8 cellular contexts compared by ENCODE assay signal in genomic region chr16:56357291-56357764, GRCh38.
DNase-seq lines count a peak whose midpoint lies in the region; ATAC-seq and TF ChIP-seq lines count a peak whose summit lies in the region.

No MANE protein-coding gene starts in this region.

- no peak overlapping the region for H3K27ac ChIP-seq in OCI-LY7 (ENCODE audit: low read depth, low read length, poor library complexity, severe bottlenecking)
- H3K27ac ChIP-seq in mesodermal cell (ENCODE audit: low read depth, low read length, severe bottlenecking) = peak overlapping the region; percentile 89
- peak overlapping the region; percentile 64 to 83 for H3K27ac ChIP-seq in uterus

- intact Hi-C loops in OCI-LY7 (cut with micrococcal nuclease; ENCODE audit: unreplicated experiment) = no loop called here
- intact Hi-C loops in uterus (cut with DNase I; ENCODE audit: low total_unique reads) = no loop called here

- H3K4me1 ChIP-seq in OCI-LY7 (ENCODE audit: insufficient read depth, low read length, poor library complexity, severe bottlenecking) (peaks cover 11% of the 10 kb centered on the region), mesodermal cell (ENCODE audit: control insufficient read depth, insufficient read depth, low read length, poor library complexity, severe bottlenecking) (peaks cover 12% of the 10 kb centered on the region), uterus (no peaks in the 10 kb centered on the region)

- no peaks in the 10 kb centered on the region for H4K20me1 ChIP-seq in OCI-LY7 (ENCODE audit: insufficient read depth, low read length)

- no peak overlapping the region for H2AFZ ChIP-seq in OCI-LY7 (ENCODE audit: low read length)

- TF ChIP-seq CTCF in OCI-LY7 (conservative IDR thresholded peaks at IDR 0.05; ENCODE audit: low read length) = no peak
- no peak for TF ChIP-seq CTCF in uterus (IDR thresholded peaks at IDR 0.05)

- BruUV-seq in OCI-LY7 (replicated peaks; lab: Mats Ljungman, UMichigan) = no TSS peak

- no peaks in the 10 kb centered on the region for H3K27me3 ChIP-seq in uterus

- no peaks in the 10 kb centered on the region for H3K79me2 ChIP-seq in OCI-LY7 (ENCODE audit: insufficient read depth, low read depth, low read length)

- 77 to 86% methylated on average over 5 to 9 of the region's 13 CpGs for WGBS in mesodermal cell (ENCODE audit: insufficient coverage in 2 of 2), 2 experiments

- H3K4me2 ChIP-seq in OCI-LY7 (ENCODE audit: low read length) = peak overlapping the region; percentile 74

- no peak for TF ChIP-seq POLR2A in uterus (IDR thresholded peaks at IDR 0.05)

- POLR2A ChIA-PET in OCI-LY7 (lab: Charles Lee) = no interaction called here

- DNase-seq in OCI-LY7 (ENCODE audit: low spot score) (no peak), dermis blood vessel endothelial cell (peak; percentile 58), uterus (peak in 1 of 2 donors; percentile 19), SW480 (ENCODE audit: low spot score) (no peak), hippocampal formation (lab: John Stamatoyannopoulos, UW) (no peak)

- H3K36me3 ChIP-seq in OCI-LY7 (ENCODE audit: insufficient read depth, low read length) (peaks cover 10% of the 10 kb centered on the region; the same call in 1 of the 2 replicates), mesodermal cell (ENCODE audit: control insufficient read depth, insufficient read depth, low read length) (peaks cover 14% of the 10 kb centered on the region), uterus (no peaks in the 10 kb centered on the region)

- peak; percentile 18 for ATAC-seq in GM18511 (IDR thresholded peaks at IDR 0.05; ENCODE audit: unreplicated experiment)
- ATAC-seq in HG03139 (IDR thresholded peaks at IDR 0.05; ENCODE audit: unreplicated experiment) = no peak

- H3K4me3 ChIP-seq in OCI-LY7 (ENCODE audit: low read depth, low read length, poor library complexity, severe bottlenecking) (no peak overlapping the region), mesodermal cell (ENCODE audit: extremely low read depth, insufficient read depth, low read length, poor library complexity, severe bottlenecking) (peak overlapping the region; percentile 16), uterus (peak overlapping the region; percentile 29 to 39)

- no peaks in the 10 kb centered on the region for H3K9me3 ChIP-seq in OCI-LY7 (ENCODE audit: low read length)
- no peaks in the 10 kb centered on the region for H3K9me3 ChIP-seq in mesodermal cell (ENCODE audit: control insufficient read depth, low read length)
- H3K9me3 ChIP-seq in uterus = no peaks in the 10 kb centered on the region

- CTCF ChIA-PET in OCI-LY7 (lab: Charles Lee; ENCODE audit: unreplicated experiment) = interaction anchor here (1.3 kb wide), 1 partner anchor 39 kb away, joined by 3 read pairs; no protein-coding TSS in a partner anchor

- no peaks in the 10 kb centered on the region for H3K9me2 ChIP-seq in OCI-LY7 (ENCODE audit: insufficient read depth, low read length)
